In the genomic region with DNA sequence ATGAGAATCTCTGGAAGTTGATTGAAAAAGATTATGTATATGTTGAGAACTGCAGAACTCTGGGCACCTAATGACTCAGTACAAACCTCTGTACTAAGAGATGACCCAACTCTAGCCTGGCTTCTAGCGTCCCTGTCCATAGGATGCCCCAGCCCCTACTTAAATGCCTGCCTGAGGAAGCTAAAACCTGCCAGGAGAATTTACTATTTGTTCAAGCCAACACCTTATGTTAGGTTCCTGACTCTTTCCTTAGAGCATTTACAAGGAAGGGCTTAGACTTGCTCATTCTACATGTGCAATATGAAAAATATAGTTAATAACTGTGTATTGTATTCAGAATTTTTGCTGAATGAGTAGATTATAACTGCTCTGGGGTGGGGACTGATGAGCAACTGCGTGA, we compare ENCODE assay signal across 20 cellular contexts. TPM values are rescaled to one million over a fixed set of nuclear protein-coding genes. Genes with fewer than 3 reads are reported as not detected.
A peak's percentile ranks its signal among the peaks of the same experiment; 100 is the strongest.
DNase-seq lines count a peak whose midpoint lies in the region; ATAC-seq, FAIRE-seq and TF ChIP-seq lines count a peak whose summit lies in the region.
"Had no signal": no experiment of that assay in that cellular context is flagged by ENCODE, and none has a peak within 500 bp of the region (broad histone marks: within the 10 kb centered on the region; RNA-seq: fewer than 3 reads in every experiment).

No MANE protein-coding gene starts in this region.

- no peaks in the 10 kb centered on the region for H3K9me2 ChIP-seq in PC-9 (ENCODE audit: insufficient read depth)

- H3K9ac ChIP-seq in kidney (ENCODE audit: low read length in 2 of 2) (no peak overlapping the region), liver (ENCODE audit: low read depth in 1 of 2, low read length in 2 of 2) (no peak overlapping the region)

- H3F3A ChIP-seq in PC-9 (ENCODE audit: insufficient read depth, low read depth) = no peaks in the 10 kb centered on the region

- H3K4me1 ChIP-seq in kidney (ENCODE audit: control insufficient read depth in 1 of 2, insufficient read depth in 1 of 2, low read depth in 1 of 2, low read length in 2 of 2) (peaks cover 3 to 17% of the 10 kb centered on the region in 2 donors), liver (ENCODE audit: control insufficient read depth in 4 of 4, insufficient read depth in 4 of 4, low read length in 3 of 4) (peaks cover 5 to 17% (median 9%) of the 10 kb centered on the region in 4 donors), PC-9 (replicated peaks; ENCODE audit: insufficient read depth) (no peaks in the 10 kb centered on the region)
- H3K4me1 ChIP-seq: Caco-2 had no signal

- intact Hi-C loops in activated CD4-positive, alpha-beta T cell treated with anti-CD3 and anti-CD28 coated beads, Interleukin-2, amount 10 ng/mL, durations not matched to agents 24 days and 14 days (cut with micrococcal nuclease) = no loop called here
- intact Hi-C loops in kidney (cut with DNase I) = no loop called here
- intact Hi-C loops in PC-9 (cut with micrococcal nuclease; ENCODE audit: unreplicated experiment) = no loop called here

- H3K79me2 ChIP-seq in PC-9 (ENCODE audit: low read depth) = no peaks in the 10 kb centered on the region

- no peak for DNase-seq in activated CD4-positive, alpha-beta T cell treated with anti-CD3 and anti-CD28 coated beads, Interleukin-2, amount 10 ng/mL, durations not matched to agents 24 days and 14 days
- no peak for DNase-seq in activated CD4-positive, alpha-beta T cell treated with anti-CD3 and anti-CD28 coated beads for 4 hours
- no peak for DNase-seq in kidney
- no peak for DNase-seq in PC-9
- no peak for DNase-seq in omental fat pad (ENCODE audit: low spot score)
- no peak for DNase-seq in SHP77 (lab: John Stamatoyannopoulos, UW)
- DNase-seq: AML-193; CD4-positive, alpha-beta T cell; DMS153; DMS79; GF-D8 had no signal

- H4K20me1 ChIP-seq in PC-9 (ENCODE audit: insufficient read depth) = no peaks in the 10 kb centered on the region

- H3K4me3 ChIP-seq in kidney (ENCODE audit: low read length in 2 of 2) (no peak overlapping the region), liver (ENCODE audit: low read depth in 1 of 3, low read length in 3 of 3) (no peak overlapping the region), PC-9 (no peak overlapping the region)
- H3K4me3 ChIP-seq: A549 had no signal

- CTCF ChIA-PET in PC-9 (lab: Charles Lee) = no interaction called here

- H3K36me3 ChIP-seq in kidney (ENCODE audit: control insufficient read depth in 1 of 2, insufficient read depth in 2 of 2, low read length in 2 of 2) (no peaks in the 10 kb centered on the region), liver (ENCODE audit: control insufficient read depth in 4 of 4, insufficient read depth in 3 of 4, low read depth in 1 of 4, low read length in 3 of 4) (no peaks in the 10 kb centered on the region), PC-9 (ENCODE audit: low read depth) (no peaks in the 10 kb centered on the region)

- H3K27ac Mint-ChIP-seq in activated CD4-positive, alpha-beta T cell treated with anti-CD3 and anti-CD28 coated beads, Interleukin-2, amount 10 ng/mL, durations not matched to agents 24 days and 14 days = peak overlapping the region; percentile 32
- H3K27ac Mint-ChIP-seq: CD4-positive, alpha-beta T cell had no signal

- POLR2A ChIA-PET in PC-9 (lab: Charles Lee; ENCODE audit: unreplicated experiment) = no interaction called here

- H3K27me3 ChIP-seq in liver (ENCODE audit: control insufficient read depth in 4 of 4, insufficient read depth in 4 of 4, low read length in 3 of 4) (no peaks in the 10 kb centered on the region), PC-9 (ENCODE audit: insufficient read depth, low read depth) (peaks cover 5% of the 10 kb centered on the region)

- no peak overlapping the region for H3K4me3 Mint-ChIP-seq in activated CD4-positive, alpha-beta T cell treated with anti-CD3 and anti-CD28 coated beads, Interleukin-2, amount 10 ng/mL, durations not matched to agents 24 days and 14 days
- H3K4me3 Mint-ChIP-seq: CD4-positive, alpha-beta T cell; H9 had no signal

- H3K9me3 ChIP-seq in kidney (ENCODE audit: control insufficient read depth in 1 of 2, low read length in 2 of 2) (no peaks in the 10 kb centered on the region), liver (ENCODE audit: control insufficient read depth in 4 of 4, low read length in 3 of 4) (no peaks in the 10 kb centered on the region), PC-9 (ENCODE audit: insufficient read depth, low read depth) (no peaks in the 10 kb centered on the region)
- H3K9me3 ChIP-seq: A549, Caco-2 had no signal

- peak overlapping the region; percentile 18 to 59 for H3K27ac ChIP-seq in kidney (ENCODE audit: low read depth in 2 of 2, low read length in 2 of 2)
- H3K27ac ChIP-seq in liver (ENCODE audit: low read depth in 1 of 2, low read length in 2 of 2) = peak overlapping the region; percentile 76 to 82
- no peak overlapping the region for H3K27ac ChIP-seq in PC-9
- H3K27ac ChIP-seq: 22Rv1, C4-2B had no signal

- no peak for FAIRE-seq in kidney (lab: Jason Lieb, UNC)
- FAIRE-seq: A549, H1 had no signal

- TF ChIP-seq CTCF in kidney (IDR thresholded peaks at IDR 0.05; ENCODE audit: borderline replicate concordance, extremely low read depth, insufficient read depth) = no peak
- no peak for TF ChIP-seq CTCF in liver (IDR thresholded peaks at IDR 0.05; ENCODE audit: low read depth, low read length, missing input control)
- TF ChIP-seq CTCF in PC-9 (conservative IDR thresholded peaks at IDR 0.05) = no peak
- TF ChIP-seq CTCF in omental fat pad (IDR thresholded peaks at IDR 0.05) = no peak

- H2AFZ ChIP-seq in PC-9 = no peak overlapping the region

- H3K4me1 Mint-ChIP-seq in activated CD4-positive, alpha-beta T cell treated with anti-CD3 and anti-CD28 coated beads, Interleukin-2, amount 10 ng/mL, durations not matched to agents 24 days and 14 days = peaks cover 15% of the 10 kb centered on the region

- H3K4me2 ChIP-seq in PC-9 = no peak overlapping the region
- H3K4me2 ChIP-seq: A549 had no signal

- no peaks in the 10 kb centered on the region for H3K36me3 Mint-ChIP-seq in activated CD4-positive, alpha-beta T cell treated with anti-CD3 and anti-CD28 coated beads, Interleukin-2, amount 10 ng/mL, durations not matched to agents 24 days and 14 days (ENCODE audit: low read depth)

- peaks cover 5% of the 10 kb centered on the region for H3K9me3 Mint-ChIP-seq in activated CD4-positive, alpha-beta T cell treated with anti-CD3 and anti-CD28 coated beads, Interleukin-2, amount 10 ng/mL, durations not matched to agents 24 days and 14 days
- H3K9me3 Mint-ChIP-seq: CD4-positive, alpha-beta T cell; H9 had no signal

- BruUV-seq in PC-9 (replicated peaks; lab: Mats Ljungman, UMichigan) = no TSS peak

- WGBS in liver = 96% methylated on average over 2 of the region's 2 CpGs

- no peaks in the 10 kb centered on the region for H3K27me3 Mint-ChIP-seq in activated CD4-positive, alpha-beta T cell treated with anti-CD3 and anti-CD28 coated beads, Interleukin-2, amount 10 ng/mL, durations not matched to agents 24 days and 14 days
- H3K27me3 Mint-ChIP-seq: CD4-positive, alpha-beta T cell had no signal

- no peak for ATAC-seq in omental fat pad (ENCODE audit: low FRiP score)
- ATAC-seq: A549 had no signal

- no peak for TF ChIP-seq RAD21 in liver (IDR thresholded peaks at IDR 0.05)

TF ChIP-seq in liver, 16 proteins besides CTCF, POLR2A, EP300 and RAD21 (continues in another document):
- TF ChIP-seq SP1 (IDR thresholded peaks at IDR 0.05) = no peak
- TF ChIP-seq NR2F2 (IDR thresholded peaks at IDR 0.05) = no peak
- TF ChIP-seq, protein P1, sequence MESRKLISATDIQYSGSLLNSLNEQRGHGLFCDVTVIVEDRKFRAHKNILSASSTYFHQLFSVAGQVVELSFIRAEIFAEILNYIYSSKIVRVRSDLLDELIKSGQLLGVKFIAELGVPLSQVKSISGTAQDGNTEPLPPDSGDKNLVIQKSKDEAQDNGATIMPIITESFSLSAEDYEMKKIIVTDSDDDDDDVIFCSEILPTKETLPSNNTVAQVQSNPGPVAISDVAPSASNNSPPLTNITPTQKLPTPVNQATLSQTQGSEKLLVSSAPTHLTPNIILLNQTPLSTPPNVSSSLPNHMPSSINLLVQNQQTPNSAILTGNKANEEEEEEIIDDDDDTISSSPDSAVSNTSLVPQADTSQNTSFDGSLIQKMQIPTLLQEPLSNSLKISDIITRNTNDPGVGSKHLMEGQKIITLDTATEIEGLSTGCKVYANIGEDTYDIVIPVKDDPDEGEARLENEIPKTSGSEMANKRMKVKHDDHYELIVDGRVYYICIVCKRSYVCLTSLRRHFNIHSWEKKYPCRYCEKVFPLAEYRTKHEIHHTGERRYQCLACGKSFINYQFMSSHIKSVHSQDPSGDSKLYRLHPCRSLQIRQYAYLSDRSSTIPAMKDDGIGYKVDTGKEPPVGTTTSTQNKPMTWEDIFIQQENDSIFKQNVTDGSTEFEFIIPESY (IDR thresholded peaks at IDR 0.05) = no peak
- TF ChIP-seq, protein P2, sequence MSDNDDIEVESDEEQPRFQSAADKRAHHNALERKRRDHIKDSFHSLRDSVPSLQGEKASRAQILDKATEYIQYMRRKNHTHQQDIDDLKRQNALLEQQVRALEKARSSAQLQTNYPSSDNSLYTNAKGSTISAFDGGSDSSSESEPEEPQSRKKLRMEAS (IDR thresholded peaks at IDR 0.05) = no peak
- TF ChIP-seq HNF4G (IDR thresholded peaks at IDR 0.05) = no peak
- no peak for TF ChIP-seq JUND (IDR thresholded peaks at IDR 0.05)

RNA-seq across cellular contexts. Expression of gene AOAH, which starts 37.5 kb away (rescaled TPM):
- 17.6 and 17.8 TPM in 2 replicates for total RNA-seq in activated CD4-positive, alpha-beta T cell treated with anti-CD3 and anti-CD28 coated beads, Interleukin-2, amount 10 ng/mL, durations not matched to agents 24 days and 14 days
- total RNA-seq in kidney (24.7 TPM), liver (10 to 100 TPM in 1 of 2 donors, 1 to 10 TPM in 1; 7.2 to 26.7 TPM), PC-9 (2021) (not detected in 2 replicates), omental fat pad (10 to 100 TPM in 3 of 4 donors, 1 to 10 TPM in 1; 5.8 to 27.9 (median 16.7) TPM)
- polyA plus RNA-seq in kidney (ENCODE audit: insufficient read depth, low read depth, low replicate concordance) (2.7 TPM), liver (1 to 10 TPM; 2.4 to 4.4 TPM)
- total RNA-seq: Caco-2, H1, HT-29 had no signal
- polyA plus RNA-seq: BJ had no signal
